8 cellular contexts compared by ENCODE assay signal in genomic region chr15:101251830-101252820, GRCh38. TPM values are rescaled to one million over a fixed set of nuclear protein-coding genes. Genes with fewer than 3 reads are reported as not detected.
DNase-seq lines count a peak whose midpoint lies in the region; ATAC-seq, FAIRE-seq and TF ChIP-seq lines count a peak whose summit lies in the region.

CHSY1 (minus strand) TSS chr15:101252048; CDS start chr15:101251456, 592 bp downstream.

- peaks cover 37% of the 10 kb centered on the region for H4K20me1 ChIP-seq in astrocyte (ENCODE audit: insufficient read depth, low read length)

- H3K4me3 ChIP-seq in astrocyte (ENCODE audit: insufficient read depth, low read depth, low read length) = peak within 1 kb of the TSS; percentile 98

- no peaks in the 10 kb centered on the region for H3K36me3 Mint-ChIP-seq in astrocyte (ENCODE audit: low read depth, unreplicated experiment)

- peaks cover 11% of the 10 kb centered on the region for H3K36me3 ChIP-seq in astrocyte (ENCODE audit: insufficient read depth, low read length)

- H3K9ac ChIP-seq in astrocyte (ENCODE audit: low read length) = peak within 1 kb of the TSS; percentile 95

- H3K27ac ChIP-seq in astrocyte (ENCODE audit: low read depth, low read length) = peak within 1 kb of the TSS; percentile 83

- H3K4me1 ChIP-seq in astrocyte (ENCODE audit: insufficient read depth, low read length) = peaks cover 24% of the 10 kb centered on the region

- FAIRE-seq in astrocyte (lab: Jason Lieb, UNC) = no peak

- peaks cover 2% of the 10 kb centered on the region for H3K27me3 Mint-ChIP-seq in astrocyte (ENCODE audit: low read depth, unreplicated experiment)

- in situ Hi-C loops in GM13977 (cut with MboI; ENCODE audit: low pct_unique_long_range_greater_than_20kb, low sequenced_read_pairs, unreplicated experiment) = loop anchor here (10.0 to 25.0 kb wide), 3 partner anchors 157 to 640 kb away; partner anchors contain the start of genes ASB7, LINS1 and LRRK1

- ATAC-seq in HG02678 (IDR thresholded peaks at IDR 0.05; ENCODE audit: unreplicated experiment) = peak; percentile 74

- peaks cover 40% of the 10 kb centered on the region for H3K79me2 ChIP-seq in astrocyte (ENCODE audit: insufficient read depth, low read length)

- no peaks in the 10 kb centered on the region for H3K9me3 ChIP-seq in astrocyte (ENCODE audit: insufficient read depth, low read depth, low read length)

- H3K27me3 ChIP-seq in astrocyte (ENCODE audit: insufficient read depth, low read length) = no peaks in the 10 kb centered on the region

- peak within 1 kb of the TSS; percentile 86 for H2AFZ ChIP-seq in astrocyte (ENCODE audit: low read depth, low read length)

- no peaks in the 10 kb centered on the region for H3K9me3 Mint-ChIP-seq in astrocyte (ENCODE audit: unreplicated experiment)

- peaks cover 21% of the 10 kb centered on the region for H3K4me1 Mint-ChIP-seq in astrocyte (ENCODE audit: low read depth, unreplicated experiment)

- H3K4me2 ChIP-seq in astrocyte (ENCODE audit: low read length) = peak within 1 kb of the TSS; percentile 97

- peak within 1 kb of the TSS; percentile 75 for H3K27ac Mint-ChIP-seq in astrocyte (ENCODE audit: unreplicated experiment)

- H3K4me3 Mint-ChIP-seq in astrocyte (ENCODE audit: unreplicated experiment) = peak within 1 kb of the TSS; percentile 98

- TF ChIP-seq CTCF in GM13977 (IDR thresholded peaks at IDR 0.05; ENCODE audit: extremely low read depth, insufficient read depth, missing control alignments) (peak; percentile 57), astrocyte (IDR thresholded peaks at IDR 0.05; ENCODE audit: insufficient read depth, low read depth, low read length) (no peak)

- peak; percentile 94 for DNase-seq in GM13977 (ENCODE audit: low spot score)
- peak; percentile 88 for DNase-seq in NCI-H1105 treated with DMSO at 0.1 percent for 48 hours (lab: John Stamatoyannopoulos, UW)
- DNase-seq in T-helper 22 cell (ENCODE audit: low read depth) = peak; percentile 76
- peak; percentile 89 for DNase-seq in astrocyte (ENCODE audit: low read depth)
- DNase-seq in hepatic stellate cell (ENCODE audit: low spot score) = peak; percentile 90
- peak; percentile 93 for DNase-seq in retina
- no peak for DNase-seq in NCI-H1436 treated with DMSO at 0.1 percent for 48 hours (lab: John Stamatoyannopoulos, UW)

RNA-seq across cellular contexts. Expression of gene CHSY1, which starts in this region (rescaled TPM):
- total RNA-seq in astrocyte = 42.2 and 48.0 TPM in 2 replicates
